In the genomic region with DNA sequence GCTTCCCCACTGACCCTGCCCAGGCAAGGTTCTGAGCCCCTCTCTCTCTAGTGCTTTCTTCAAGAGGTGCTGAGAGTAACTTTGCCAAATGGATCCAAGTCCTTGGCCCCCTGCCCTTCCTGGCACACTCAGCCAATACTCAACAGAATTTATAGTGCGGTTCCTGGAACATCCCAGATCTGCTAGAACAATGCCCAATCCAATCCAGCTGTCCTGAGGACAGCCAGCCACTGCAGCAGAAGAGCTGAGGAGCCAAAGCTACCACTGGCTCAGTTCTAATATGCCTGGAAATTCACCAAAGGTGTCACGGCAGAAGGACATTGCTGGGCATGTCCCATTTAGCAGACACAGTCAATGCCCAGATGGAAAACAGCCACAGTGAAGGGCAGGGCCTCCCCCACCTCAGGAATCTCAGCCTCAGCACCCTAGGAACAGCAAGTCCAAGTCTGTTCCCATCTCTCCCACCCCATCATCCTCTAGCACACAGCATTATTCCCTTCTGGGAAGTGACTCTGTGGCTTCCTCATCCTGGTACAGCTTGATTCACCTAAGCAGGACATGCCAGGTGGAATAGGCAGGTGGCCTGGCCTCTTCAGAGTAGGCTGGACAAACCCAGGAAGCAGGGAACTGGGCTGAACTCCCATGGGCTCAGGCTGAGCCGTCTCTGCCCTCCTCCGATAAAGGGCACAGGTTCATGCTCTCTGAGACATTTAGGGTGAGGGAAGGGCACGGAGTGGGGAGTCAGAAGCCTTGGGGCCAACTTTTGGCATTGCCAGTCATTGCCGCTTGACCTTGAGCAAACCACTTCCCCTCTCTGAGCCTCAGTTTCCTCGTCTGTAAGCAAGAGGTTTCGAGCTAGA, we compare ENCODE assay signal across 22 cellular contexts. TPM values are rescaled to one million over a fixed set of nuclear protein-coding genes. Genes with fewer than 3 reads are reported as not detected.
DNase-seq lines count a peak whose midpoint lies in the region; ATAC-seq and TF ChIP-seq lines count a peak whose summit lies in the region.
"Had no signal": no experiment of that assay in that cellular context is flagged by ENCODE, and none has a peak within 500 bp of the region (broad histone marks: within the 10 kb centered on the region; RNA-seq: fewer than 3 reads in every experiment).

No MANE protein-coding gene starts in this region.

- H3K36me3 Mint-ChIP-seq in CD4-positive, alpha-beta T cell (ENCODE audit: low read depth): peaks cover 9% of the 10 kb centered on the region
- H3K36me3 Mint-ChIP-seq in activated CD4-positive, alpha-beta memory T cell treated with anti-CD3 and anti-CD28 coated beads for 36 hours: peaks cover 11% of the 10 kb centered on the region

- 93 to 94% methylated on average over 8 of the region's 8 CpGs for WGBS in sigmoid colon, 2 donors

- peaks cover 0 to 8% (median 0%) of the 10 kb centered on the region in 4 donors for H3K4me1 ChIP-seq in sigmoid colon
- H3K4me1 ChIP-seq: right lobe of liver had no signal

- intact Hi-C loops in left ventricle myocardium superior (cut with micrococcal nuclease) (no loop called here), sigmoid colon (cut with DNase I) (no loop called here)
- intact Hi-C loops in CD4-positive, alpha-beta T cell (cut with DNase I, micrococcal nuclease): no loop called here
- intact Hi-C loops in activated CD4-positive, alpha-beta memory T cell treated with anti-CD3 and anti-CD28 coated beads for 36 hours (cut with micrococcal nuclease): no loop called here

- no peak overlapping the region for H3K27ac Mint-ChIP-seq in CD4-positive, alpha-beta T cell
- no peak overlapping the region for H3K27ac Mint-ChIP-seq in activated CD4-positive, alpha-beta memory T cell treated with anti-CD3 and anti-CD28 coated beads for 36 hours
- H3K27ac Mint-ChIP-seq: activated CD4-positive, alpha-beta T cell treated with anti-CD3 and anti-CD28 coated beads, Interleukin-2, amount 10 ng/mL, durations not matched to agents 7 days and 5 days; stimulated activated naive CD8-positive, alpha-beta T cell treated with anti-CD3 and anti-CD28 coated beads, Interleukin-15, Interleukin-2, amounts not matched to agents 100 ng/mL and 50 ng/mL, for 24 hours; WTC11 had no signal

- peak; percentile 8 for DNase-seq in MG63
- DNase-seq in epithelial cell of prostate (ENCODE audit: low read depth, low spot score): no peak
- peak; percentile 66 for DNase-seq in left ventricle myocardium superior
- DNase-seq in sigmoid colon: peak; percentile 50
- DNase-seq in CD4-positive, alpha-beta T cell: no peak
- no peak for DNase-seq in activated T-cell treated with anti-CD3 and anti-CD28 coated beads, Interleukin-2, amount 50 U/mL, for 48 hours
- DNase-seq in activated CD4-positive, alpha-beta memory T cell treated with anti-CD3 and anti-CD28 coated beads for 36 hours: no peak
- DNase-seq: activated CD4-positive, alpha-beta T cell treated with anti-CD3 and anti-CD28 coated beads, Interleukin-2, amount 10 ng/mL, durations not matched to agents 7 days and 5 days; activated naive CD4-positive, alpha-beta T cell treated with Interleukin-2 at 50 U/mL for 16 hours; activated T-cell treated with anti-CD3 and anti-CD28 coated beads, Interleukin-2, amount 50 U/mL, for 4 hours; islet precursor cell; MM.1S; naive thymus-derived CD8-positive, alpha-beta T cell; NCI-H1436 treated with DMSO at 0.1 percent for 48 hours; NCI-H510A treated with DMSO at 0.1 percent for 48 hours; occipital lobe; right lobe of liver; SHP77; SW 1271 had no signal

- H3K36me3 ChIP-seq in MG63 (peaks cover 1% of the 10 kb centered on the region; the same call in 1 of the 2 replicates), sigmoid colon (no peaks in the 10 kb centered on the region)
- H3K36me3 ChIP-seq: right lobe of liver had no signal

- H3K27ac ChIP-seq in epithelial cell of prostate: peak overlapping the region; percentile 42
- H3K27ac ChIP-seq in sigmoid colon: no peak overlapping the region
- no peak overlapping the region for H3K27ac ChIP-seq in CD4-positive, alpha-beta T cell (ENCODE audit: low read depth, low read length)
- H3K27ac ChIP-seq: right lobe of liver had no signal

- no peaks in the 10 kb centered on the region for H3K9me3 Mint-ChIP-seq in CD4-positive, alpha-beta T cell
- H3K9me3 Mint-ChIP-seq in activated CD4-positive, alpha-beta memory T cell treated with anti-CD3 and anti-CD28 coated beads for 36 hours: peaks cover 5% of the 10 kb centered on the region
- H3K9me3 Mint-ChIP-seq: activated T-cell treated with anti-CD3 and anti-CD28 coated beads, Interleukin-2, amount 50 U/mL, for 4 hours; stimulated activated naive CD8-positive, alpha-beta T cell treated with anti-CD3 and anti-CD28 coated beads, Interleukin-15, Interleukin-2, amounts not matched to agents 100 ng/mL and 50 ng/mL, for 24 hours had no signal

- peak; percentile 88 for ATAC-seq in left ventricle myocardium superior
- ATAC-seq in CD4-positive, alpha-beta T cell (ENCODE audit: poor library complexity): no peak
- ATAC-seq in HG03108 (IDR thresholded peaks at IDR 0.05; ENCODE audit: unreplicated experiment): no peak
- ATAC-seq: activated T-cell treated with anti-CD3 and anti-CD28 coated beads, Interleukin-2, amount 50 U/mL, for 4 hours; naive thymus-derived CD8-positive, alpha-beta T cell; right lobe of liver; WTC11 had no signal

- H3K4me3 ChIP-seq in MG63 (no peak overlapping the region), sigmoid colon (no peak overlapping the region)
- H3K4me3 ChIP-seq: right lobe of liver had no signal

- H3K9me3 ChIP-seq in MG63: peaks cover 2% of the 10 kb centered on the region; the same call in 1 of the 2 replicates
- H3K9me3 ChIP-seq in sigmoid colon: no peaks in the 10 kb centered on the region
- H3K9me3 ChIP-seq in CD4-positive, alpha-beta T cell (ENCODE audit: control insufficient read depth, low read length): no peaks in the 10 kb centered on the region
- H3K9me3 ChIP-seq: right lobe of liver had no signal

- no peak for TF ChIP-seq CTCF in sigmoid colon (IDR thresholded peaks at IDR 0.05)
- TF ChIP-seq CTCF in CD4-positive, alpha-beta T cell (IDR thresholded peaks at IDR 0.05): no peak

- POLR2A ChIA-PET in CD4-positive, alpha-beta T cell (lab: Charles Lee): no interaction called here
- POLR2A ChIA-PET in activated CD4-positive, alpha-beta memory T cell treated with anti-CD3 and anti-CD28 coated beads for 36 hours (lab: Charles Lee): no interaction called here

- no peak for TF ChIP-seq EP300 in sigmoid colon (IDR thresholded peaks at IDR 0.05)

- no peak for TF ChIP-seq POLR2A in sigmoid colon (IDR thresholded peaks at IDR 0.05)

- H3K4me3 Mint-ChIP-seq in CD4-positive, alpha-beta T cell: no peak overlapping the region
- no peak overlapping the region for H3K4me3 Mint-ChIP-seq in activated CD4-positive, alpha-beta memory T cell treated with anti-CD3 and anti-CD28 coated beads for 36 hours
- H3K4me3 Mint-ChIP-seq: activated CD4-positive, alpha-beta T cell treated with anti-CD3 and anti-CD28 coated beads, Interleukin-2, amount 10 ng/mL, durations not matched to agents 7 days and 5 days; activated T-cell treated with anti-CD3 and anti-CD28 coated beads, Interleukin-2, amount 50 U/mL, for 4 hours; naive thymus-derived CD8-positive, alpha-beta T cell; stimulated activated naive CD8-positive, alpha-beta T cell treated with anti-CD3 and anti-CD28 coated beads, Interleukin-15, Interleukin-2, amounts not matched to agents 100 ng/mL and 50 ng/mL, for 24 hours; WTC11 had no signal

- H3K4me1 Mint-ChIP-seq in CD4-positive, alpha-beta T cell (ENCODE audit: low read depth): no peaks in the 10 kb centered on the region
- peaks cover 2% of the 10 kb centered on the region for H3K4me1 Mint-ChIP-seq in activated CD4-positive, alpha-beta memory T cell treated with anti-CD3 and anti-CD28 coated beads for 36 hours (ENCODE audit: low read depth)
- H3K4me1 Mint-ChIP-seq: activated CD4-positive, alpha-beta T cell treated with anti-CD3 and anti-CD28 coated beads, Interleukin-2, amount 10 ng/mL, durations not matched to agents 7 days and 5 days had no signal

- no peaks in the 10 kb centered on the region for H3K27me3 Mint-ChIP-seq in CD4-positive, alpha-beta T cell
- no peaks in the 10 kb centered on the region for H3K27me3 Mint-ChIP-seq in activated CD4-positive, alpha-beta memory T cell treated with anti-CD3 and anti-CD28 coated beads for 36 hours
- H3K27me3 Mint-ChIP-seq: stimulated activated naive CD8-positive, alpha-beta T cell treated with anti-CD3 and anti-CD28 coated beads, Interleukin-15, Interleukin-2, amounts not matched to agents 100 ng/mL and 50 ng/mL, for 24 hours had no signal

- CTCF ChIA-PET in CD4-positive, alpha-beta T cell (lab: Charles Lee): no interaction called here
- CTCF ChIA-PET in activated CD4-positive, alpha-beta memory T cell treated with anti-CD3 and anti-CD28 coated beads for 36 hours (lab: Charles Lee): interaction anchor here (1.1 kb wide), 1 partner anchor 139 kb away, joined by 3 read pairs; a partner anchor contains a TSS

- no peaks in the 10 kb centered on the region for H3K27me3 ChIP-seq in MG63
- H3K27me3 ChIP-seq in sigmoid colon: no peaks in the 10 kb centered on the region
- H3K27me3 ChIP-seq in CD4-positive, alpha-beta T cell (ENCODE audit: control insufficient read depth, insufficient read depth, low read length): no peaks in the 10 kb centered on the region
- H3K27me3 ChIP-seq: right lobe of liver had no signal

RNA-seq across cellular contexts. Expression of a gene that starts 24.6 kb away (rescaled TPM):
- total RNA-seq in MG63 (2014; rRNA removed; shearing (Covaris generic); ENCODE audit: low replicate concordance): 68.7 and 77.6 TPM in 2 replicates
- total RNA-seq in left ventricle myocardium superior (66.6 TPM), sigmoid colon (10 to 100 TPM; 11.1 to 19.6 (median 13.7) TPM)
- polyA plus RNA-seq in sigmoid colon: 10 to 100 TPM; 53.1 to 54.1 (median 53.2) TPM
- 1 to 10 TPM; 6.6 to 7.4 TPM for total RNA-seq in CD4-positive, alpha-beta T cell
- 10 to 100 TPM; 51.2 to 54.0 TPM for total RNA-seq in activated CD4-positive, alpha-beta memory T cell treated with anti-CD3 and anti-CD28 coated beads for 36 hours

RNA-seq across cellular contexts. Expression of a gene that starts 41.8 kb away (rescaled TPM):
- total RNA-seq in MG63 (2014; rRNA removed; shearing (Covaris generic); ENCODE audit: low replicate concordance): 1.6 TPM in 1 of 2 replicates, not detected in the other
- total RNA-seq in left ventricle myocardium superior (4.0 TPM), sigmoid colon (10 to 100 TPM in 3 of 4 donors, 1 to 10 TPM in 1; 9.4 to 27.7 (median 17.7) TPM)
- 1 to 10 TPM in 1 of 3 donors, under 1 TPM in 2; 0.23 to 1.5 (median 0.60) TPM for polyA plus RNA-seq in sigmoid colon
- not detected for total RNA-seq in CD4-positive, alpha-beta T cell
- total RNA-seq in activated CD4-positive, alpha-beta memory T cell treated with anti-CD3 and anti-CD28 coated beads for 36 hours: under 1 TPM; 0.02 to 0.14 TPM
- polyA plus RNA-seq: naive thymus-derived CD8-positive, alpha-beta T cell had no signal

RNA-seq across cellular contexts. Expression of a gene that starts 44.0 kb away (rescaled TPM):
- 6.9 and 16.0 TPM in 2 replicates for total RNA-seq in MG63 (2014; rRNA removed; shearing (Covaris generic); ENCODE audit: low replicate concordance)
- total RNA-seq in left ventricle myocardium superior (60.4 TPM), sigmoid colon (100 to 1,000 TPM; 178 to 251 (median 201) TPM)
- polyA plus RNA-seq in sigmoid colon: 10 to 100 TPM in 2 of 3 donors, 1 to 10 TPM in 1; 8.3 to 66.2 (median 13.2) TPM
- total RNA-seq in CD4-positive, alpha-beta T cell: 100 to 1,000 TPM; 434 to 440 TPM
- 10 to 100 TPM; 55.9 to 57.3 TPM for total RNA-seq in activated CD4-positive, alpha-beta memory T cell treated with anti-CD3 and anti-CD28 coated beads for 36 hours

RNA-seq across cellular contexts. Expression of a gene that starts 49.7 kb away (rescaled TPM):
- total RNA-seq in MG63 (2014; rRNA removed; shearing (Covaris generic); ENCODE audit: low replicate concordance): 10.3 and 16.2 TPM in 2 replicates
- total RNA-seq in left ventricle myocardium superior (14.7 TPM), sigmoid colon (10 to 100 TPM; 15.0 to 23.3 (median 16.6) TPM)
- polyA plus RNA-seq in sigmoid colon: 10 to 100 TPM; 13.6 to 26.9 (median 16.8) TPM
- total RNA-seq in CD4-positive, alpha-beta T cell: 10 to 100 TPM; 30.3 to 32.8 TPM
- total RNA-seq in activated CD4-positive, alpha-beta memory T cell treated with anti-CD3 and anti-CD28 coated beads for 36 hours: 10 to 100 TPM; 31.5 to 32.4 TPM

RNA-seq across cellular contexts. Expression of a gene that starts 58.6 kb away (rescaled TPM):
- total RNA-seq in MG63 (2014; rRNA removed; shearing (Covaris generic); ENCODE audit: low replicate concordance): 140 and 175 TPM in 2 replicates
- 62.1 TPM for total RNA-seq in left ventricle myocardium superior
- total RNA-seq in sigmoid colon: 10 to 100 TPM; 49.2 to 80.4 (median 57.0) TPM
- 10 to 100 TPM; 58.5 to 75.2 (median 63.1) TPM for polyA plus RNA-seq in sigmoid colon
- 10 to 100 TPM; 59.9 to 60.0 TPM for total RNA-seq in CD4-positive, alpha-beta T cell
- total RNA-seq in activated CD4-positive, alpha-beta memory T cell treated with anti-CD3 and anti-CD28 coated beads for 36 hours: 10 to 100 TPM; 43.4 to 46.5 TPM

Comparison
In these comparisons a context has a peak if more than half of its experiments do, and no peak if none do; other contexts are left out.
1. DNase-seq: peak in MG63 (single experiment), left ventricle myocardium superior (single experiment) and sigmoid colon (single experiment); none in epithelial cell of prostate (single experiment), CD4-positive, alpha-beta T cell (0 of 10), activated T-cell treated with anti-CD3 and anti-CD28 coated beads, Interleukin-2, amount 50 U/mL, for 48 hours (0 of 2) and activated CD4-positive, alpha-beta memory T cell treated with anti-CD3 and anti-CD28 coated beads for 36 hours (single experiment).